Comparison of ENCODE assay signal across 14 cellular contexts in the genomic region with DNA sequence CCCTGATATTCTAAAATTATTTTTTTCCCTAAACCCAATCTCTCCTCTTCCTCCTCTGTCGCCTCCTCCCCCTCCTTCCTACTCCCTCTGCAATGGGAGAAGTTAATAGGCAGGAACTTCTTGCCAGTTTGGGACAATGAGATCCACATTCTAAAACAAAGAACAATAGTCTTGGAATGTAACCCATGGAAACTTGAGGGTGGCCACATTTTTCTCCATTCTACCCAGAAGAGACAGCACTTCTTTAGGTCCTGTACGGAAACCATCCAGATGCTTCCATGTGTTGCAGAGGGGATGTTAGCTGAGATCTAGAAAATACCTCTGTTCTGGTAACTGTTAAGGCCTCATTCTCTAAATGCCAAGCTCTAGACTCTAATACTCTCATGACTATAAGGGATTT. TPM values are rescaled to one million over a fixed set of nuclear protein-coding genes. Genes with fewer than 3 reads are reported as not detected.
DNase-seq lines count a peak whose midpoint lies in the region; ATAC-seq and TF ChIP-seq lines count a peak whose summit lies in the region.
"Had no signal": no experiment of that assay in that cellular context is flagged by ENCODE, and none has a peak within 500 bp of the region (broad histone marks: within the 10 kb centered on the region; RNA-seq: fewer than 3 reads in every experiment).

No MANE protein-coding gene starts in this region.

- POLR2A ChIA-PET in T-cell (lab: Charles Lee): no interaction called here

- H3K4me1 Mint-ChIP-seq in nephron progenitor cell (peaks cover 66% of the 10 kb centered on the region), T-cell (no peaks in the 10 kb centered on the region)

- CTCF ChIA-PET in T-cell (lab: Charles Lee): no interaction called here

- H3K27me3 Mint-ChIP-seq in nephron progenitor cell (ENCODE audit: low read depth, poor library complexity) (no peaks in the 10 kb centered on the region), T-cell (peaks cover 0 to 3% of the 10 kb centered on the region in 2 donors)
- H3K27me3 Mint-ChIP-seq: stimulated activated naive CD8-positive, alpha-beta T cell treated with anti-CD3 and anti-CD28 coated beads, Interleukin-15, Interleukin-2, amounts not matched to agents 100 ng/mL and 50 ng/mL, for 24 hours had no signal

- H3K36me3 ChIP-seq in heart right ventricle (peaks cover 0 to 59% (median 7%) of the 10 kb centered on the region in 9 donors), esophagus squamous epithelium (peaks cover 0 to 29% (median 0%) of the 10 kb centered on the region in 3 donors), urinary bladder (ENCODE audit: insufficient read depth) (no peaks in the 10 kb centered on the region)

- no peak for TF ChIP-seq POLR2A in esophagus squamous epithelium (IDR thresholded peaks at IDR 0.05)

- H3K9me3 ChIP-seq in heart right ventricle (no peaks in the 10 kb centered on the region), esophagus squamous epithelium (no peaks in the 10 kb centered on the region)
- H3K9me3 ChIP-seq: A549 had no signal

- H3K4me1 ChIP-seq in heart right ventricle: peaks cover 49 to 98% (median 96%) of the 10 kb centered on the region in 9 donors
- peaks cover 21 to 97% (median 55%) of the 10 kb centered on the region in 3 donors for H3K4me1 ChIP-seq in esophagus squamous epithelium
- H3K4me1 ChIP-seq in urinary bladder (ENCODE audit: insufficient read depth): peaks cover 3% of the 10 kb centered on the region

- ATAC-seq in heart right ventricle (peak in 5 of 8 donors; percentile 4 to 44 (median 25)), Right ventricle myocardium superior (ENCODE audit: poor library complexity) (no peak), T-cell (replicated peaks in 1 of 4) (no peak), GM18498 (IDR thresholded peaks at IDR 0.05; ENCODE audit: unreplicated experiment) (no peak)
- ATAC-seq: A549 had no signal

- DNase-seq in heart right ventricle: no peak
- DNase-seq in Right ventricle myocardium superior: no peak
- no peak for DNase-seq in esophagus squamous epithelium (lab: John Stamatoyannopoulos, UW)
- no peak for DNase-seq in nephron progenitor cell
- no peak for DNase-seq in T-cell
- DNase-seq in NCI-H446 (lab: John Stamatoyannopoulos, UW): no peak
- DNase-seq: activated CD4-positive, alpha-beta memory T cell treated with anti-CD3 and anti-CD28 coated beads for 36 hours; activated naive CD4-positive, alpha-beta T cell treated with anti-CD3 and anti-CD28 coated beads, Interleukin-2, amount 50 U/mL, for 16 hours; mammary epithelial cell; MM.1S had no signal

- intact Hi-C loops in heart right ventricle (cut with DNase I) (no loop called here), Right ventricle myocardium superior (cut with DNase I) (no loop called here), esophagus squamous epithelium (cut with DNase I) (no loop called here)

- no peaks in the 10 kb centered on the region for H3K27me3 ChIP-seq in heart right ventricle
- no peaks in the 10 kb centered on the region for H3K27me3 ChIP-seq in esophagus squamous epithelium

- peak overlapping the region in 1 of 10 donors; percentile 20 for H3K4me3 ChIP-seq in heart right ventricle
- no peak overlapping the region for H3K4me3 ChIP-seq in esophagus squamous epithelium
- no peak overlapping the region for H3K4me3 ChIP-seq in urinary bladder (ENCODE audit: low read depth, low read length)
- H3K4me3 ChIP-seq: A549 had no signal

- H3K9me3 Mint-ChIP-seq in nephron progenitor cell (no peaks in the 10 kb centered on the region), T-cell (no peaks in the 10 kb centered on the region)
- H3K9me3 Mint-ChIP-seq: activated CD4-positive, alpha-beta memory T cell treated with anti-CD3 and anti-CD28 coated beads for 36 hours; stimulated activated naive CD8-positive, alpha-beta T cell treated with anti-CD3 and anti-CD28 coated beads, Interleukin-15, Interleukin-2, amounts not matched to agents 100 ng/mL and 50 ng/mL, for 24 hours had no signal

- WGBS in heart right ventricle, 2 donors: 42 to 48% methylated on average over 2 of the region's 2 CpGs
- 48 to 74% methylated on average over 2 of the region's 2 CpGs for WGBS in esophagus squamous epithelium, 2 donors
- WGBS in urinary bladder: 38% methylated on average over 2 of the region's 2 CpGs

- TF ChIP-seq CTCF in heart right ventricle (IDR thresholded peaks at IDR 0.05) (no peak), esophagus squamous epithelium (IDR thresholded peaks at IDR 0.05) (no peak), nephron progenitor cell (IDR thresholded peaks at IDR 0.05) (no peak)

- peaks cover 53% of the 10 kb centered on the region for H3K36me3 Mint-ChIP-seq in nephron progenitor cell (ENCODE audit: low read depth)
- H3K36me3 Mint-ChIP-seq in T-cell: no peaks in the 10 kb centered on the region
- H3K36me3 Mint-ChIP-seq: activated CD4-positive, alpha-beta memory T cell treated with anti-CD3 and anti-CD28 coated beads for 36 hours had no signal

- H3K27ac Mint-ChIP-seq in nephron progenitor cell: peak overlapping the region; percentile 80
- no peak overlapping the region for H3K27ac Mint-ChIP-seq in T-cell
- H3K27ac Mint-ChIP-seq: activated CD4-positive, alpha-beta memory T cell treated with anti-CD3 and anti-CD28 coated beads for 36 hours; stimulated activated naive CD8-positive, alpha-beta T cell treated with anti-CD3 and anti-CD28 coated beads, Interleukin-15, Interleukin-2, amounts not matched to agents 100 ng/mL and 50 ng/mL, for 24 hours had no signal

- no peak overlapping the region for H3K4me3 Mint-ChIP-seq in nephron progenitor cell
- no peak overlapping the region for H3K4me3 Mint-ChIP-seq in T-cell
- H3K4me3 Mint-ChIP-seq: activated CD4-positive, alpha-beta memory T cell treated with anti-CD3 and anti-CD28 coated beads for 36 hours; stimulated activated naive CD8-positive, alpha-beta T cell treated with anti-CD3 and anti-CD28 coated beads, Interleukin-15, Interleukin-2, amounts not matched to agents 100 ng/mL and 50 ng/mL, for 24 hours had no signal

- H3K27ac ChIP-seq in heart right ventricle (peak overlapping the region; percentile 81 to 95 (median 88)), esophagus squamous epithelium (peak overlapping the region; percentile 43 to 84 (median 82)), urinary bladder (ENCODE audit: low read depth) (peak overlapping the region; percentile 78)

RNA-seq across cellular contexts. Expression of a gene that starts 10.0 kb away (rescaled TPM):
- total RNA-seq in heart right ventricle: 1,000 to 10,000 TPM in 1 of 10 donors, 100 to 1,000 TPM in 9; 261 to 1,135 (median 456) TPM
- 100 to 1,000 TPM; 144 to 924 TPM for polyA plus RNA-seq in heart right ventricle
- total RNA-seq in Right ventricle myocardium superior: 435 TPM
- total RNA-seq in esophagus squamous epithelium: 100 to 1,000 TPM in 1 of 4 donors, 10 to 100 TPM in 3; 14.9 to 164 (median 61.9) TPM
- 5,536 TPM for total RNA-seq in urinary bladder
- 1,774 TPM for polyA plus RNA-seq in urinary bladder
- total RNA-seq in T-cell: 1 to 10 TPM in 4 of 5 donors, not detected in 1; 4.1 to 8.6 (median 5.2) TPM
- total RNA-seq: activated CD4-positive, alpha-beta memory T cell treated with anti-CD3 and anti-CD28 coated beads for 36 hours had no signal

Comparison
In these comparisons a context has a peak if more than half of its experiments do, and no peak if none do; other contexts are left out.
1. ATAC-seq: peak in heart right ventricle (5 of 8); none in Right ventricle myocardium superior (single experiment), T-cell (0 of 4) and GM18498 (single experiment).
2. Peak in every context shown above with its lines, with median percentiles within 50 percentile points of each other: H3K27ac ChIP-seq.